Comparison of ENCODE assay signal across 21 cellular contexts in genomic region chr13:33935969-33936368, GRCh38.
DNase-seq lines count a peak whose midpoint lies in the region; ATAC-seq, FAIRE-seq and TF ChIP-seq lines count a peak whose summit lies in the region.
"Had no signal": no experiment of that assay in that cellular context is flagged by ENCODE, and none has a peak within 500 bp of the region (broad histone marks: within the 10 kb centered on the region; RNA-seq: fewer than 3 reads in every experiment).

No MANE protein-coding gene starts in this region.

- no peak overlapping the region for H2AK5ac ChIP-seq in IMR-90 (ENCODE audit: low read depth, low read length)

- H3K9me1 ChIP-seq in IMR-90 (ENCODE audit: insufficient read depth, low read length) = peaks cover 3% of the 10 kb centered on the region; the same call in 1 of the 2 replicates

- H3K4me1 ChIP-seq in GM23338 (ENCODE audit: insufficient read depth) (peaks cover 40% of the 10 kb centered on the region), IMR-90 (ENCODE audit: control insufficient read depth, insufficient read depth, low read length) (peaks cover 3% of the 10 kb centered on the region; the same call in 1 of the 2 replicates), HAP-1 (peaks cover 3% of the 10 kb centered on the region; the same call in 1 of the 2 replicates), upper lobe of right lung (no peaks in the 10 kb centered on the region)

- H3K4me3 Mint-ChIP-seq in GM23338 (no peak overlapping the region), progenitor cell of endocrine pancreas (ENCODE audit: low read depth) (no peak overlapping the region)
- H3K4me3 Mint-ChIP-seq: B cell; CD8-positive, alpha-beta T cell; IgD-negative memory B cell had no signal

- no peak overlapping the region for H4K8ac ChIP-seq in IMR-90 (ENCODE audit: low read depth in 2 of 2, low read length in 2 of 2)

- TF ChIP-seq POLR2A in IMR-90 (IDR thresholded peaks at IDR 0.05; ENCODE audit: low read depth, low read length) = no peak

- in situ Hi-C loops in IMR-90 (cut with MboI; ENCODE audit: low sequenced_read_pairs) (no loop called here), HAP-1 (cut with MboI; ENCODE audit: low sequenced_read_pairs) (loop anchor here (25.0 kb wide), 1 partner anchor 1226 kb away; no protein-coding TSS in a partner anchor)

- H4K5ac ChIP-seq in IMR-90 (ENCODE audit: low read depth, low read length) = no peak overlapping the region

- no peak overlapping the region for H2BK15ac ChIP-seq in IMR-90 (ENCODE audit: low read depth, low read length)

- no peak for TF ChIP-seq CTCF in GM23338 (conservative IDR thresholded peaks at IDR 0.05; ENCODE audit: low read depth in 2 of 2)
- TF ChIP-seq CTCF in IMR-90 (conservative IDR thresholded peaks at IDR 0.05; ENCODE audit: low read depth, low read length) = no peak
- no peak for TF ChIP-seq CTCF in bronchial epithelial cell (IDR thresholded peaks at IDR 0.05; ENCODE audit: insufficient read depth, low read length, severe bottlenecking)
- TF ChIP-seq CTCF in progenitor cell of endocrine pancreas (IDR thresholded peaks at IDR 0.05; ENCODE audit: unreplicated experiment) = no peak
- no peak for TF ChIP-seq CTCF in upper lobe of right lung (IDR thresholded peaks at IDR 0.05)

- intact Hi-C loops in IMR-90 (cut with micrococcal nuclease) (loop anchor here (10.0 kb wide), 2 partner anchors 629 to 1009 kb away; partner anchors contain the start of gene NBEA), upper lobe of right lung (cut with DNase I) (no loop called here)

- no peak overlapping the region for H3K14ac ChIP-seq in IMR-90 (replicated peaks; ENCODE audit: low read depth, low read length)

- 100% methylated on average over 1 of the region's 4 CpGs; no CpG with 5 or more reads in 1 of the 2 experiments for WGBS in IMR-90 (ENCODE audit: extremely low coverage in 2 of 2, insufficient read length in 1 of 2), 2 experiments

- dilution Hi-C loops in IMR-90 (cut with HindIII; ENCODE audit: low sequenced_read_pairs, unreplicated experiment) = no loop called here

- no peak for TF ChIP-seq RAD21 in IMR-90 (IDR thresholded peaks at IDR 0.05; ENCODE audit: low read length)

- H2AK9ac ChIP-seq in IMR-90 (replicated peaks; ENCODE audit: low read depth, low read length, poor library complexity) = no peak overlapping the region

- H3K4me2 ChIP-seq in GM23338 = no peak overlapping the region
- no peak overlapping the region for H3K4me2 ChIP-seq in IMR-90 (ENCODE audit: low read depth, low read length)
- H3K4me2 ChIP-seq: BLaER1 treated with 17β-estradiol and CSF1 and Interleukin-3, amounts not matched to agents 10 nM and 100 nM had no signal

- no peak for DNase-seq in GM23338 (ENCODE audit: low spot score)
- DNase-seq in IMR-90 = no peak
- no peak for DNase-seq in bronchial epithelial cell (ENCODE audit: low read depth)
- no peak for DNase-seq in progenitor cell of endocrine pancreas (ENCODE audit: low spot score, unreplicated experiment)
- DNase-seq in HAP-1 (ENCODE audit: low spot score in 2 of 2) = no peak
- no peak for DNase-seq in GM19238 (ENCODE audit: insufficient read length, low spot score)
- no peak for DNase-seq in upper lobe of right lung
- DNase-seq: CD8-positive, alpha-beta T cell; DMS 273 treated with DMSO at 0.1 percent for 48 hours; DMS53; DND-41; EL; GM23248; H7; KBM-7 had no signal

- H3K9me3 Mint-ChIP-seq in GM23338 (peaks cover 8% of the 10 kb centered on the region; the same call in 2 of the 3 replicates), progenitor cell of endocrine pancreas (ENCODE audit: low read depth) (no peaks in the 10 kb centered on the region)
- H3K9me3 Mint-ChIP-seq: CD8-positive, alpha-beta T cell; IgD-negative memory B cell had no signal

- H4K20me1 ChIP-seq in GM23338 (replicated peaks; ENCODE audit: insufficient read depth) (no peaks in the 10 kb centered on the region), IMR-90 (ENCODE audit: insufficient read depth, low read length) (no peaks in the 10 kb centered on the region)
- H4K20me1 ChIP-seq: BLaER1 treated with 17β-estradiol and CSF1 and Interleukin-3, amounts not matched to agents 10 nM and 100 nM had no signal

- no peaks in the 10 kb centered on the region for H3K9me3 ChIP-seq in IMR-90 (ENCODE audit: control insufficient read depth, insufficient read depth, low read length)
- H3K9me3 ChIP-seq in HAP-1 = no peaks in the 10 kb centered on the region
- H3K9me3 ChIP-seq in upper lobe of right lung = no peaks in the 10 kb centered on the region

- CTCF ChIA-PET in IMR-90 (lab: Yijun Ruan, JAX) = no interaction called here

- BruUV-seq in IMR-90 (replicated peaks; lab: Mats Ljungman, UMichigan) = no TSS peak

- H3K9me2 ChIP-seq in GM23338 (ENCODE audit: insufficient read depth) = no peaks in the 10 kb centered on the region

- no peak overlapping the region for H3K23ac ChIP-seq in IMR-90 (ENCODE audit: low read depth, low read length)

- POLR2A ChIA-PET in IMR-90 (lab: Charles Lee; ENCODE audit: unreplicated experiment) = no interaction called here

- H3K4me1 Mint-ChIP-seq in GM23338 (peaks cover 58% of the 10 kb centered on the region), progenitor cell of endocrine pancreas (ENCODE audit: low read depth) (peaks cover 9% of the 10 kb centered on the region)
- H3K4me1 Mint-ChIP-seq: B cell, IgD-negative memory B cell had no signal

- H3K27ac Mint-ChIP-seq in GM23338 = peak overlapping the region; percentile 29; the same call in 1 of the 2 replicates
- peak overlapping the region; percentile 43 for H3K27ac Mint-ChIP-seq in progenitor cell of endocrine pancreas
- H3K27ac Mint-ChIP-seq: B cell; CD8-positive, alpha-beta T cell; IgD-negative memory B cell had no signal

- H3K9ac ChIP-seq in IMR-90 (ENCODE audit: low read depth, low read length) = no peak overlapping the region
- H3K9ac ChIP-seq: BLaER1 treated with 17β-estradiol and CSF1 and Interleukin-3, amounts not matched to agents 10 nM and 100 nM; GM23248 had no signal

- H3K36me3 ChIP-seq in GM23338 (ENCODE audit: insufficient read depth) (no peaks in the 10 kb centered on the region), IMR-90 (ENCODE audit: control insufficient read depth, insufficient read depth, low read length) (no peaks in the 10 kb centered on the region), bronchial epithelial cell (ENCODE audit: control insufficient read depth, insufficient read depth, low read length) (no peaks in the 10 kb centered on the region), HAP-1 (replicated peaks) (no peaks in the 10 kb centered on the region), upper lobe of right lung (no peaks in the 10 kb centered on the region)
- H3K36me3 ChIP-seq: BLaER1 treated with 17β-estradiol and CSF1 and Interleukin-3, amounts not matched to agents 10 nM and 100 nM had no signal

- H3K27me3 ChIP-seq in GM23338 (ENCODE audit: insufficient read depth) = no peaks in the 10 kb centered on the region
- H3K27me3 ChIP-seq in IMR-90 (ENCODE audit: control insufficient read depth, insufficient read depth, low read length) = no peaks in the 10 kb centered on the region
- no peaks in the 10 kb centered on the region for H3K27me3 ChIP-seq in bronchial epithelial cell (ENCODE audit: control insufficient read depth, insufficient read depth, low read length)
- H3K27me3 ChIP-seq in HAP-1 (ENCODE audit: low read depth) = no peaks in the 10 kb centered on the region
- no peaks in the 10 kb centered on the region for H3K27me3 ChIP-seq in upper lobe of right lung
- H3K27me3 ChIP-seq: BLaER1 treated with 17β-estradiol and CSF1 and Interleukin-3, amounts not matched to agents 10 nM and 100 nM had no signal

- ATAC-seq in GM23338 (no peak), IMR-90 (ENCODE audit: low read depth) (no peak), upper lobe of right lung (no peak)
- ATAC-seq: CD8-positive, alpha-beta T cell; GM12878 had no signal

- no peaks in the 10 kb centered on the region for H3K79me2 ChIP-seq in GM23338 (replicated peaks; ENCODE audit: insufficient read depth)

- peaks cover 11% of the 10 kb centered on the region; the same call in 2 of the 3 replicates for H3K36me3 Mint-ChIP-seq in GM23338 (ENCODE audit: low read depth)
- no peaks in the 10 kb centered on the region for H3K36me3 Mint-ChIP-seq in progenitor cell of endocrine pancreas (ENCODE audit: insufficient read depth)
- H3K36me3 Mint-ChIP-seq: CD8-positive, alpha-beta T cell; IgD-negative memory B cell had no signal

- no peak overlapping the region for H3K4me3 ChIP-seq in GM23338
- H3K4me3 ChIP-seq in IMR-90 (ENCODE audit: insufficient read depth, low read depth, low read length) = no peak overlapping the region
- no peak overlapping the region for H3K4me3 ChIP-seq in bronchial epithelial cell (ENCODE audit: low read depth, low read length)
- H3K4me3 ChIP-seq in HAP-1 = no peak overlapping the region
- H3K4me3 ChIP-seq in upper lobe of right lung = no peak overlapping the region
- H3K4me3 ChIP-seq: BLaER1 treated with 17β-estradiol and CSF1 and Interleukin-3, amounts not matched to agents 10 nM and 100 nM; GM12878; GM23248 had no signal

- no peak overlapping the region for H3K27ac ChIP-seq in GM23338 (ENCODE audit: low read depth)
- no peak overlapping the region for H3K27ac ChIP-seq in IMR-90 (ENCODE audit: insufficient read depth, low read length)
- no peak overlapping the region for H3K27ac ChIP-seq in upper lobe of right lung
- H3K27ac ChIP-seq: BLaER1 treated with 17β-estradiol and CSF1 and Interleukin-3, amounts not matched to agents 10 nM and 100 nM; GM23248; HL-60 had no signal

- H2BK120ac ChIP-seq in IMR-90 (ENCODE audit: low read depth, low read length) = no peak overlapping the region

- H4K91ac ChIP-seq in IMR-90 (ENCODE audit: insufficient read depth, low read depth, low read length) = no peak overlapping the region

- no peak overlapping the region for H2BK5ac ChIP-seq in IMR-90 (ENCODE audit: low read depth, low read length, poor library complexity, severe bottlenecking)

- H2BK20ac ChIP-seq in IMR-90 (ENCODE audit: low read depth, low read length) = no peak overlapping the region

- H3K79me1 ChIP-seq in IMR-90 (ENCODE audit: low read depth in 1 of 2, low read length in 2 of 2) = no peaks in the 10 kb centered on the region

- H3F3A ChIP-seq in GM23338 (replicated peaks; ENCODE audit: low read depth) = no peaks in the 10 kb centered on the region

- H3K27me3 Mint-ChIP-seq in GM23338 (ENCODE audit: insufficient read depth, low read depth, poor library complexity) (peaks cover 3% of the 10 kb centered on the region), progenitor cell of endocrine pancreas (no peaks in the 10 kb centered on the region)
- H3K27me3 Mint-ChIP-seq: B cell, IgD-negative memory B cell had no signal

- H3K18ac ChIP-seq in IMR-90 (ENCODE audit: low read depth, low read length) = no peak overlapping the region

- no peak overlapping the region for H3K4ac ChIP-seq in IMR-90 (ENCODE audit: low read depth, low read length)

- no peak overlapping the region for H2AFZ ChIP-seq in GM23338
- peak overlapping the region; percentile 10 for H2AFZ ChIP-seq in IMR-90 (replicated peaks; ENCODE audit: low read length, poor library complexity)
- H2AFZ ChIP-seq: GM23248 had no signal

- peak; percentile 72 for FAIRE-seq in bronchial epithelial cell (lab: Jason Lieb, UNC)
- FAIRE-seq: GM12878, GM19239 had no signal

- no peak overlapping the region for H3K56ac ChIP-seq in IMR-90 (ENCODE audit: extremely low read depth, insufficient read depth, low read length)

TF ChIP-seq in GM23338, 12 proteins besides CTCF, POLR2A, EP300 and RAD21 (continues in another document):
- TF ChIP-seq POLR2AphosphoS5 (IDR thresholded peaks at IDR 0.05; ENCODE audit: low read depth) = no peak

TF ChIP-seq in IMR-90, 13 proteins besides CTCF, POLR2A, EP300 and RAD21 (continues in another document):
- no peak for TF ChIP-seq MAFK (IDR thresholded peaks at IDR 0.05; ENCODE audit: low read depth, low read length)
